ENCODE assay signal across 14 cellular contexts in the genomic region with DNA sequence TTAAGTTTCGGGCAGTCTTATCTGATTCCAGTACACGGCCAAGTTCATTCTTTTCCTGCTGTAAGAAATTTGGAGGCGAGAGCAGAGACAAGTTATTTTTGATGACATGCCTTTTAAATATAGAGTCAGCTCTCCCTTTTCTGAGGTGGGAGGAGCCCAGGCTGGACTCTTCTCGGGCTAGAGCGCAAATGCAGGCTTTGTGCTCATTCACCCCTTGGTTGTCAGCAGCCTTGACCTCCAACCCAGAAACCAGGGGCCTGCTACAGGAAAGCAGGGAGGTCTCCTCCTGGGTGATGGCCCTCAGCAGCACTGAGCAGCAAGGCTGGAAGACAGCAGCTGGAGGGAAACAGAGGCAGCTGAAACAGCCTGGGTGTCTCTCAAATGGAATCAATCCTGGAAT. TPM values are rescaled to one million over a fixed set of nuclear protein-coding genes. Genes with fewer than 3 reads are reported as not detected.
DNase-seq lines count a peak whose midpoint lies in the region; ATAC-seq and TF ChIP-seq lines count a peak whose summit lies in the region.
"Had no signal": no experiment of that assay in that cellular context is flagged by ENCODE, and none has a peak within 500 bp of the region (broad histone marks: within the 10 kb centered on the region; RNA-seq: fewer than 3 reads in every experiment).

No MANE protein-coding gene starts in this region.

- DNase-seq in cardiac muscle cell (ENCODE audit: low read depth in 1 of 2, low spot score in 1 of 2) = no peak
- DNase-seq in right atrium auricular region (ENCODE audit: low spot score) = no peak
- DNase-seq in heart right ventricle = no peak
- DNase-seq in lung (ENCODE audit: low spot score) = peak; percentile 24
- DNase-seq in esophagus muscularis mucosa (ENCODE audit: extremely low spot score) = no peak
- no peak for DNase-seq in T-helper 17 cell
- DNase-seq: Calu3; CD8-positive, alpha-beta T cell; DMS79 treated with DMSO at 0.1 percent for 48 hours; GF-D8; H9 had no signal

- no peak for TF ChIP-seq CTCF in cardiac muscle cell (IDR thresholded peaks at IDR 0.05; ENCODE audit: low read depth, low read length)
- TF ChIP-seq CTCF in right atrium auricular region (IDR thresholded peaks at IDR 0.05) = no peak
- no peak for TF ChIP-seq CTCF in heart right ventricle (IDR thresholded peaks at IDR 0.05)
- TF ChIP-seq CTCF in lung (IDR thresholded peaks at IDR 0.05; ENCODE audit: control extremely low read depth, extremely low read depth) = no peak
- TF ChIP-seq CTCF in esophagus muscularis mucosa (IDR thresholded peaks at IDR 0.05) = no peak

- no peak for TF ChIP-seq EP300 in esophagus muscularis mucosa (IDR thresholded peaks at IDR 0.05)

- no peak overlapping the region for H3K4me3 ChIP-seq in cardiac muscle cell
- no peak overlapping the region for H3K4me3 ChIP-seq in right atrium auricular region
- H3K4me3 ChIP-seq in heart right ventricle = no peak overlapping the region
- H3K4me3 ChIP-seq in lung = no peak overlapping the region
- no peak overlapping the region for H3K4me3 ChIP-seq in esophagus muscularis mucosa
- H3K4me3 ChIP-seq: BLaER1 treated with 17β-estradiol and CSF1 and Interleukin-3, amounts not matched to agents 10 nM and 100 nM; GM12878 had no signal

- H3K9me3 ChIP-seq in cardiac muscle cell (ENCODE audit: low read depth) (no peaks in the 10 kb centered on the region), right atrium auricular region (no peaks in the 10 kb centered on the region), heart right ventricle (peaks cover 0 to 12% (median 0%) of the 10 kb centered on the region in 11 donors), lung (ENCODE audit: control insufficient read depth in 2 of 2, insufficient read depth in 1 of 2, low read length in 1 of 2) (peaks cover 0 to 1% of the 10 kb centered on the region in 2 donors), esophagus muscularis mucosa (peaks cover 0 to 4% (median 2%) of the 10 kb centered on the region in 4 donors), T-helper 17 cell (ENCODE audit: control insufficient read depth, low read length, poor library complexity, severe bottlenecking) (no peaks in the 10 kb centered on the region)

- H3K27me3 Mint-ChIP-seq in T-helper 17 cell = peaks cover 35% of the 10 kb centered on the region

- TF ChIP-seq POLR2A in esophagus muscularis mucosa (IDR thresholded peaks at IDR 0.05; ENCODE audit: low read depth) = no peak

- H3K4me3 Mint-ChIP-seq in T-helper 17 cell = no peak overlapping the region
- H3K4me3 Mint-ChIP-seq: B cell; CD8-positive, alpha-beta T cell; H9 had no signal

- H3K4me1 Mint-ChIP-seq in T-helper 17 cell = no peaks in the 10 kb centered on the region
- H3K4me1 Mint-ChIP-seq: B cell had no signal

- WGBS in heart right ventricle, 2 donors = 28 to 36% methylated on average over 5 of the region's 5 CpGs
- WGBS in lung, 2 donors = 79 to 89% methylated on average over 5 of the region's 5 CpGs
- WGBS in esophagus muscularis mucosa = 43% methylated on average over 5 of the region's 5 CpGs

- intact Hi-C loops in heart right ventricle (cut with DNase I) (no loop called here), esophagus muscularis mucosa (cut with DNase I) (no loop called here)

- peak in 7 of 8 donors; percentile 40 to 68 (median 57) for ATAC-seq in heart right ventricle
- ATAC-seq in lung (ENCODE audit: insufficient read depth, low FRiP score) = no peak
- ATAC-seq in T-helper 17 cell = no peak
- ATAC-seq: CD8-positive, alpha-beta T cell; GM12878 had no signal

- no peaks in the 10 kb centered on the region for H3K27me3 ChIP-seq in cardiac muscle cell
- no peaks in the 10 kb centered on the region for H3K27me3 ChIP-seq in right atrium auricular region
- H3K27me3 ChIP-seq in heart right ventricle = no peaks in the 10 kb centered on the region
- H3K27me3 ChIP-seq in lung (ENCODE audit: control insufficient read depth, insufficient read depth) = no peaks in the 10 kb centered on the region
- no peaks in the 10 kb centered on the region for H3K27me3 ChIP-seq in esophagus muscularis mucosa
- H3K27me3 ChIP-seq: BLaER1 treated with 17β-estradiol and CSF1 and Interleukin-3, amounts not matched to agents 10 nM and 100 nM had no signal

- peaks cover 3% of the 10 kb centered on the region for H3K36me3 Mint-ChIP-seq in T-helper 17 cell (ENCODE audit: low read depth)
- H3K36me3 Mint-ChIP-seq: CD8-positive, alpha-beta T cell had no signal

- H3K27ac ChIP-seq in cardiac muscle cell (peak overlapping the region; percentile 44), right atrium auricular region (no peak overlapping the region), heart right ventricle (peak overlapping the region in 2 of 10 donors; percentile 13 to 39), lung (ENCODE audit: low read depth in 1 of 2, low read length in 1 of 2) (no peak overlapping the region), esophagus muscularis mucosa (replicated peaks in 1 of 4) (no peak overlapping the region)
- H3K27ac ChIP-seq: BLaER1 treated with 17β-estradiol and CSF1 and Interleukin-3, amounts not matched to agents 10 nM and 100 nM had no signal

- H3K27ac Mint-ChIP-seq in T-helper 17 cell = no peak overlapping the region
- H3K27ac Mint-ChIP-seq: B cell; CD8-positive, alpha-beta T cell; H9 had no signal

- peaks cover 14% of the 10 kb centered on the region for H3K4me1 ChIP-seq in cardiac muscle cell (ENCODE audit: low read depth)
- peaks cover 0 to 9% of the 10 kb centered on the region in 2 donors for H3K4me1 ChIP-seq in right atrium auricular region
- H3K4me1 ChIP-seq in heart right ventricle = peaks cover 0 to 14% (median 9%) of the 10 kb centered on the region in 9 donors
- H3K4me1 ChIP-seq in lung (ENCODE audit: control insufficient read depth in 2 of 2, insufficient read depth in 2 of 2, low read length in 2 of 2) = no peaks in the 10 kb centered on the region
- H3K4me1 ChIP-seq in esophagus muscularis mucosa = no peaks in the 10 kb centered on the region
- H3K4me1 ChIP-seq: BLaER1 treated with 17β-estradiol and CSF1 and Interleukin-3, amounts not matched to agents 10 nM and 100 nM had no signal

- H3K36me3 ChIP-seq in cardiac muscle cell = no peaks in the 10 kb centered on the region
- H3K36me3 ChIP-seq in right atrium auricular region = no peaks in the 10 kb centered on the region
- H3K36me3 ChIP-seq in heart right ventricle = no peaks in the 10 kb centered on the region
- H3K36me3 ChIP-seq in lung (ENCODE audit: control insufficient read depth in 2 of 2, insufficient read depth in 2 of 2, low read length in 2 of 2) = no peaks in the 10 kb centered on the region
- no peaks in the 10 kb centered on the region for H3K36me3 ChIP-seq in esophagus muscularis mucosa
- H3K36me3 ChIP-seq: BLaER1 treated with 17β-estradiol and CSF1 and Interleukin-3, amounts not matched to agents 10 nM and 100 nM had no signal

RNA-seq across cellular contexts. Expression of a gene that starts 28.0 kb away (rescaled TPM):
- total RNA-seq in cardiac muscle cell (88.6 and 99.6 TPM in 2 replicates), right atrium auricular region (10 to 100 TPM; 71.1 to 97.2 TPM), heart right ventricle (100 to 1,000 TPM; 134 to 194 (median 163) TPM), lung (10 to 100 TPM; 42.6 to 68.0 TPM), esophagus muscularis mucosa (10 to 100 TPM; 35.8 to 47.8 (median 43.8) TPM), T-helper 17 cell (10 to 100 TPM; 18.7 to 21.6 TPM)
- polyA plus RNA-seq in cardiac muscle cell (173 and 240 TPM in 2 replicates), heart right ventricle (100 to 1,000 TPM in 1 of 2 donors, 10 to 100 TPM in 1; 54.9 to 122 TPM), lung (10 to 100 TPM; 18.9 to 27.6 TPM)

Comparison
In these comparisons a context has a peak if more than half of its experiments do, and no peak if none do; other contexts are left out.
1. ATAC-seq: peak in heart right ventricle (7 of 8); none in lung (single experiment) and T-helper 17 cell (single experiment).